Comparison of ENCODE assay signal across 27 cellular contexts in the genomic region with DNA sequence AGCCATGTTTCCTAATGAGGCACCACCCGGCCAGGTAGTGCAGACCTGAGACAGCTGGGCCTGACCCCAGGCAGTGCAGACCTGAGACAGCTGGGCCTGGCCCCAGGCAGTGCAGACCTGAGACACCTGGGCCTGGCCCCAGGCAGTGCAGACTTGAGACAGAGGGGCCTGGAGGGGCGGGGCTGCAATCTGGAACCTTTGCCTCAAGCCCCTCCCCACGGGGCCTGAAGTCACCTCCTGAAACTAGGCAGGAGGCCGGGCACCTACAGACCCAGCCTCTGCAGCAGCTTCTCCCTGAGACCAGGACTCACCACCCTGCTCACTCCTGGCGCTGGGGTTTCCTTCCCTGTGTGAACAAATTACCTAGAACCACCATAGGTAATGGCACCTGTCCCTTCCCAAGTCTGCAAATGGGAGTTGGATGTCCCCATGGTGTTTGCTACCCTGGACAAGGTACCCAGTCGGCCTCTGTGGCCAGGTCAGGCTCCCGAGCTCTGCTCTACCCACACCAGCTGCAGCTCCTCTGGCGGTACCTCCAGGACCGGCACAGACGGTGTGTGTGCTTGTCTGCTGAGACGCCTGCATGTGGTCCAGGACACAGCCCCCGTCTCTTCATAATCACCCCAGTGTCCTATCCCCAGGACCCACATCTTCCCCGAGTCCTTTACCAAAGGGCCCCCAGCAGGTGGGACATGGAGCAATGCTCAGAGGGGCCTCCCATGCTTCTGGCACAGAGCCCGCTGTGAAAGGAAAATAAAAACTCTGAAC. TPM values are rescaled to one million over a fixed set of nuclear protein-coding genes. Genes with fewer than 3 reads are reported as not detected.
A peak's percentile ranks its signal among the peaks of the same experiment; 100 is the strongest.
DNase-seq lines count a peak whose midpoint lies in the region; ATAC-seq, FAIRE-seq and TF ChIP-seq lines count a peak whose summit lies in the region.
"Had no signal": no experiment of that assay in that cellular context is flagged by ENCODE, and none has a peak within 500 bp of the region (broad histone marks: within the 10 kb centered on the region; RNA-seq: fewer than 3 reads in every experiment).

No MANE protein-coding gene starts in this region.

- H3K4me1 Mint-ChIP-seq in GM23338 (peaks cover 12% of the 10 kb centered on the region), neural progenitor cell (peaks cover 16% of the 10 kb centered on the region)
- no peaks in the 10 kb centered on the region for H3K4me1 Mint-ChIP-seq in activated T-cell treated with anti-CD3 and anti-CD28 coated beads, Interleukin-2, amount 50 U/mL, for 24 hours (ENCODE audit: low read depth)
- H3K4me1 Mint-ChIP-seq: IgD-negative memory B cell; stimulated activated naive CD8-positive, alpha-beta T cell treated with anti-CD3 and anti-CD28 coated beads, Interleukin-15, amount 100 ng/mL, for 72 hours had no signal

- H3K27me3 ChIP-seq in GM23338 (ENCODE audit: insufficient read depth) (no peaks in the 10 kb centered on the region), iPS-20b (ENCODE audit: insufficient read depth, low read length) (no peaks in the 10 kb centered on the region), neural progenitor cell (no peaks in the 10 kb centered on the region)

- H3K9me3 Mint-ChIP-seq in GM23338 (no peaks in the 10 kb centered on the region; the same call in 2 of the 3 replicates), neural progenitor cell (peaks cover 2% of the 10 kb centered on the region)
- H3K9me3 Mint-ChIP-seq in activated T-cell treated with anti-CD3 and anti-CD28 coated beads, Interleukin-2, amount 50 U/mL, for 24 hours = no peaks in the 10 kb centered on the region
- H3K9me3 Mint-ChIP-seq: activated CD4-positive, alpha-beta memory T cell treated with anti-CD3 and anti-CD28 coated beads, Interleukin-2, amount 10 ng/mL, durations not matched to agents 7 days and 5 days; CD4-positive, alpha-beta T cell; IgD-negative memory B cell; stimulated activated naive CD8-positive, alpha-beta T cell treated with anti-CD3 and anti-CD28 coated beads, Interleukin-15, amount 100 ng/mL, for 72 hours had no signal

- H3K4me2 ChIP-seq in GM23338 (no peak overlapping the region), neural progenitor cell (peak overlapping the region; percentile 39)
- H3K4me2 ChIP-seq: A549 had no signal

- no peaks in the 10 kb centered on the region for H4K20me1 ChIP-seq in GM23338 (replicated peaks; ENCODE audit: insufficient read depth)
- no peaks in the 10 kb centered on the region for H4K20me1 ChIP-seq in neural progenitor cell (ENCODE audit: low read depth)

- TF ChIP-seq CTCF in GM23338 (conservative IDR thresholded peaks at IDR 0.05; ENCODE audit: low read depth in 2 of 2) (no peak), neural progenitor cell (IDR thresholded peaks at IDR 0.05) (no peak)

- H3K79me2 ChIP-seq in GM23338 (replicated peaks; ENCODE audit: insufficient read depth) = no peaks in the 10 kb centered on the region
- no peaks in the 10 kb centered on the region for H3K79me2 ChIP-seq in neural progenitor cell (ENCODE audit: low read depth)

- no peaks in the 10 kb centered on the region for H3K9me3 ChIP-seq in iPS-20b (ENCODE audit: insufficient read depth, low read depth, low read length)
- no peaks in the 10 kb centered on the region for H3K9me3 ChIP-seq in neural progenitor cell (ENCODE audit: low read depth)
- H3K9me3 ChIP-seq: A549, left lung, tibial artery had no signal

- peak; percentile 8 for DNase-seq in GM23338 (ENCODE audit: low spot score)
- DNase-seq in NCI-H69 (lab: John Stamatoyannopoulos, UW) = peak; percentile 95
- DNase-seq in neural progenitor cell (ENCODE audit: low spot score) = peak; percentile 20
- DNase-seq in G401 (ENCODE audit: low spot score) = no peak
- DNase-seq in activated T-cell treated with anti-CD3 and anti-CD28 coated beads, Interleukin-2, amount 50 U/mL, for 24 hours = no peak
- DNase-seq in H54 (ENCODE audit: insufficient read length, low spot score) = no peak
- DNase-seq: activated CD4-positive, alpha-beta memory T cell treated with anti-CD3 and anti-CD28 coated beads, Interleukin-2, amount 10 ng/mL, durations not matched to agents 7 days and 5 days; activated CD4-positive, alpha-beta T cell treated with anti-CD3 and anti-CD28 coated beads for 1 hour; AML-193; CD4-positive, alpha-beta T cell; cerebellar nuclear complex; left lung; NCI-H1048; NCI-H82; stimulated activated naive CD8-positive, alpha-beta T cell treated with anti-CD3 and anti-CD28 coated beads, Interleukin-15, amount 100 ng/mL, for 72 hours; T-helper 1 cell; tibial artery had no signal

- H3K9ac ChIP-seq in iPS-20b (ENCODE audit: low read depth, low read length) = peak overlapping the region; percentile 57; the same call in 1 of the 2 replicates
- no peak overlapping the region for H3K9ac ChIP-seq in neural progenitor cell

- TF ChIP-seq POLR2A in H54 (IDR thresholded peaks at IDR 0.05; ENCODE audit: low read depth, low read length) = no peak

- ATAC-seq in GM23338 (peak; percentile 75), HG03460 (IDR thresholded peaks at IDR 0.05; ENCODE audit: unreplicated experiment) (no peak)
- ATAC-seq: A549; stimulated activated naive CD8-positive, alpha-beta T cell treated with anti-CD3 and anti-CD28 coated beads, Interleukin-15, amount 100 ng/mL, for 72 hours had no signal

- H3F3A ChIP-seq in GM23338 (replicated peaks; ENCODE audit: low read depth) (no peaks in the 10 kb centered on the region), neural progenitor cell (ENCODE audit: low read depth) (peaks cover 10% of the 10 kb centered on the region)

- no peak overlapping the region for H2AFZ ChIP-seq in GM23338
- peak overlapping the region; percentile 17 for H2AFZ ChIP-seq in neural progenitor cell (replicated peaks)

- H3K4me3 Mint-ChIP-seq in GM23338 (no peak overlapping the region), neural progenitor cell (peak overlapping the region; percentile 70)
- no peak overlapping the region for H3K4me3 Mint-ChIP-seq in activated T-cell treated with anti-CD3 and anti-CD28 coated beads, Interleukin-2, amount 50 U/mL, for 24 hours
- H3K4me3 Mint-ChIP-seq: activated CD4-positive, alpha-beta memory T cell treated with anti-CD3 and anti-CD28 coated beads, Interleukin-2, amount 10 ng/mL, durations not matched to agents 7 days and 5 days; CD4-positive, alpha-beta T cell; IgD-negative memory B cell; stimulated activated naive CD8-positive, alpha-beta T cell treated with anti-CD3 and anti-CD28 coated beads, Interleukin-15, amount 100 ng/mL, for 72 hours had no signal

- no peak for FAIRE-seq in H54 (lab: Jason Lieb, UNC)
- FAIRE-seq: A549, endothelial cell of umbilical vein, GM12891, TTC549 had no signal

- peak overlapping the region; percentile 80; the same call in 1 of the 2 replicates for H3K27ac Mint-ChIP-seq in GM23338
- H3K27ac Mint-ChIP-seq in neural progenitor cell = peak overlapping the region; percentile 28
- no peak overlapping the region for H3K27ac Mint-ChIP-seq in activated T-cell treated with anti-CD3 and anti-CD28 coated beads, Interleukin-2, amount 50 U/mL, for 24 hours
- H3K27ac Mint-ChIP-seq: activated CD4-positive, alpha-beta memory T cell treated with anti-CD3 and anti-CD28 coated beads, Interleukin-2, amount 10 ng/mL, durations not matched to agents 7 days and 5 days; CD4-positive, alpha-beta T cell; IgD-negative memory B cell; stimulated activated naive CD8-positive, alpha-beta T cell treated with anti-CD3 and anti-CD28 coated beads, Interleukin-15, amount 100 ng/mL, for 72 hours had no signal

- H3K27ac ChIP-seq in GM23338 (ENCODE audit: low read depth) (no peak overlapping the region), iPS-20b (ENCODE audit: low read length) (peak overlapping the region; percentile 57), neural progenitor cell (no peak overlapping the region)
- H3K27ac ChIP-seq: A549, left lung, RWPE1, tibial artery had no signal

- H3K36me3 Mint-ChIP-seq in GM23338 (ENCODE audit: low read depth) = no peaks in the 10 kb centered on the region
- H3K36me3 Mint-ChIP-seq in neural progenitor cell = no peaks in the 10 kb centered on the region
- H3K36me3 Mint-ChIP-seq in activated T-cell treated with anti-CD3 and anti-CD28 coated beads, Interleukin-2, amount 50 U/mL, for 24 hours (ENCODE audit: low read depth) = no peaks in the 10 kb centered on the region
- H3K36me3 Mint-ChIP-seq: IgD-negative memory B cell had no signal

- H3K27me3 Mint-ChIP-seq in GM23338 (ENCODE audit: insufficient read depth, low read depth, poor library complexity) (peaks cover 5% of the 10 kb centered on the region), neural progenitor cell (ENCODE audit: insufficient read depth, low read depth) (peaks cover 7% of the 10 kb centered on the region)
- H3K27me3 Mint-ChIP-seq in activated T-cell treated with anti-CD3 and anti-CD28 coated beads, Interleukin-2, amount 50 U/mL, for 24 hours = peaks cover 11% of the 10 kb centered on the region
- H3K27me3 Mint-ChIP-seq: activated CD4-positive, alpha-beta memory T cell treated with anti-CD3 and anti-CD28 coated beads, Interleukin-2, amount 10 ng/mL, durations not matched to agents 7 days and 5 days had no signal

- no peaks in the 10 kb centered on the region for H3K9me2 ChIP-seq in GM23338 (ENCODE audit: insufficient read depth)

- H3K4me1 ChIP-seq in GM23338 (ENCODE audit: insufficient read depth) = peaks cover 8% of the 10 kb centered on the region; the same call in 1 of the 2 replicates
- H3K4me1 ChIP-seq in iPS-20b (ENCODE audit: insufficient read depth, low read length) = peaks cover 12% of the 10 kb centered on the region; the same call in 1 of the 2 replicates
- H3K4me1 ChIP-seq in neural progenitor cell = peaks cover 14% of the 10 kb centered on the region
- H3K4me1 ChIP-seq: A549, left lung, tibial artery had no signal

- H3K36me3 ChIP-seq in GM23338 (ENCODE audit: insufficient read depth) (no peaks in the 10 kb centered on the region), iPS-20b (ENCODE audit: insufficient read depth, low read depth, low read length) (no peaks in the 10 kb centered on the region), neural progenitor cell (no peaks in the 10 kb centered on the region)
- H3K36me3 ChIP-seq: left lung, tibial artery had no signal

- H3K4me3 ChIP-seq in GM23338 = no peak overlapping the region
- no peak overlapping the region for H3K4me3 ChIP-seq in iPS-20b (ENCODE audit: low read length)
- no peak overlapping the region for H3K4me3 ChIP-seq in neural progenitor cell
- H3K4me3 ChIP-seq: A549, left lung, tibial artery had no signal

- in situ Hi-C loops in G401 (cut with HindIII; ENCODE audit: low sequenced_read_pairs) = no loop called here

TF ChIP-seq in GM23338, 12 proteins besides CTCF, POLR2A, EP300 and RAD21 (continues in another document):
- TF ChIP-seq ZNF114 (CRISPR knock-in tag; IDR thresholded peaks at IDR 0.05) = no peak
- no peak for TF ChIP-seq EZH2 (IDR thresholded peaks at IDR 0.05; ENCODE audit: low read depth, unreplicated experiment)
- TF ChIP-seq JUNB (IDR thresholded peaks at IDR 0.05; ENCODE audit: unreplicated experiment) = no peak

RNA-seq across cellular contexts. Expression of gene C4orf50, which starts 53.1 kb away (rescaled TPM):
- total RNA-seq in GM23338 (2014; rRNA removed; shearing (Covaris generic)) = 0.19 and 0.31 TPM in 2 replicates
- polyA plus RNA-seq in GM23338 (2016; fragmentation: Nextera tagmentation; extraction: Ambion mirVana) = 0.06 TPM in 1 of 2 replicates, not detected in the other
- total RNA-seq in neural progenitor cell (ENCODE audit: low replicate concordance) = 0.09 and 0.32 TPM in 2 replicates
- total RNA-seq in G401 (2014; rRNA removed; shearing (Covaris generic)) = not detected in 2 replicates
- total RNA-seq: endothelial cell of umbilical vein, glomerular endothelial cell, skeletal muscle tissue had no signal
- polyA plus RNA-seq: A549, endothelial cell of umbilical vein, IgD-negative memory B cell had no signal

Comparison
In these comparisons a context has a peak if more than half of its experiments do, and no peak if none do; other contexts are left out.
1. DNase-seq: peak in GM23338 (single experiment), NCI-H69 (single experiment) and neural progenitor cell (single experiment); none in G401 (single experiment), activated T-cell treated with anti-CD3 and anti-CD28 coated beads, Interleukin-2, amount 50 U/mL, for 24 hours (single experiment) and H54 (single experiment).